ENCODE assay signal across 12 cellular contexts in the genomic region with DNA sequence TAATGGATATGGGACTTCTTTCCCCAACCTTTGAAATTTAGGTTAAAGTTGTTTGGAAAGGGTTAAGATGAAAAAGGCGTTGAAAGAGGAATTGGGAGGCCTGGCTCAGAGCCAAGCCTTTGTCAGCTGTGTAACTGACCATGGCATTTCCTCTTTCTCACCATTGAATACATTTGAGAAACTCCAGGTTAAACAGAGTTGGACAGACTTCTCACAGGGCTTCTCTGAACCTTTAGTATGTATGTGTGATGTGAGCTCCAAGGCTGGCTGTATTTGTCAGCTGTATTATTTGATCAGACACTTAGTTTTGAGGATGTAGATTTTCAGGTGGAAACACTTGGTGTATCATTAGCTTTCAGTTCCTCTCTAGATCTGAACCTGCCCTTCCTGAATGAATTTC.
DNase-seq lines count a peak whose midpoint lies in the region; ATAC-seq, FAIRE-seq and TF ChIP-seq lines count a peak whose summit lies in the region.
"Had no signal": no experiment of that assay in that cellular context is flagged by ENCODE, and none has a peak within 500 bp of the region (broad histone marks: within the 10 kb centered on the region; RNA-seq: fewer than 3 reads in every experiment).

No MANE protein-coding gene starts in this region.

- peaks cover 15% of the 10 kb centered on the region for H3K4me1 Mint-ChIP-seq in astrocyte (ENCODE audit: low read depth, unreplicated experiment)
- no peaks in the 10 kb centered on the region for H3K4me1 Mint-ChIP-seq in CD4-positive, alpha-beta memory T cell
- peaks cover 0 to 6% (median 0%) of the 10 kb centered on the region in 4 donors for H3K4me1 Mint-ChIP-seq in naive thymus-derived CD8-positive, alpha-beta T cell

- no peaks in the 10 kb centered on the region for H3K9me2 ChIP-seq in Karpas-422 (replicated peaks; ENCODE audit: insufficient read depth, low read length)

- H4K20me1 ChIP-seq in Karpas-422 (ENCODE audit: insufficient read depth, low read depth, low read length) (no peaks in the 10 kb centered on the region), astrocyte (ENCODE audit: insufficient read depth, low read length) (no peaks in the 10 kb centered on the region)

- H3K9ac ChIP-seq in Karpas-422 (ENCODE audit: low read length) (no peak overlapping the region), astrocyte (ENCODE audit: low read length) (no peak overlapping the region)

- H3K27me3 ChIP-seq in Karpas-422 (ENCODE audit: low read length), result no peaks in the 10 kb centered on the region
- no peaks in the 10 kb centered on the region for H3K27me3 ChIP-seq in astrocyte (ENCODE audit: insufficient read depth, low read length)
- H3K27me3 ChIP-seq in CD4-positive, alpha-beta memory T cell (ENCODE audit: insufficient read depth, low read length), result no peaks in the 10 kb centered on the region

- no peak for TF ChIP-seq CTCF in astrocyte (IDR thresholded peaks at IDR 0.05; ENCODE audit: insufficient read depth, low read depth, low read length)
- TF ChIP-seq CTCF in omental fat pad (IDR thresholded peaks at IDR 0.05), result no peak

- H3K27ac ChIP-seq in Karpas-422 (ENCODE audit: low read length), result no peak overlapping the region
- H3K27ac ChIP-seq in astrocyte (ENCODE audit: low read depth, low read length), result no peak overlapping the region
- no peak overlapping the region for H3K27ac ChIP-seq in CD4-positive, alpha-beta memory T cell (ENCODE audit: low read depth, low read length)

- no peaks in the 10 kb centered on the region for H3K9me3 Mint-ChIP-seq in astrocyte (ENCODE audit: unreplicated experiment)
- H3K9me3 Mint-ChIP-seq in CD4-positive, alpha-beta memory T cell, result peaks cover 0 to 4% (median 0%) of the 10 kb centered on the region in 8 donors
- no peaks in the 10 kb centered on the region for H3K9me3 Mint-ChIP-seq in naive thymus-derived CD8-positive, alpha-beta T cell
- H3K9me3 Mint-ChIP-seq: brain had no signal

- H3K36me3 Mint-ChIP-seq in astrocyte (ENCODE audit: low read depth, unreplicated experiment), result no peaks in the 10 kb centered on the region
- no peaks in the 10 kb centered on the region for H3K36me3 Mint-ChIP-seq in CD4-positive, alpha-beta memory T cell
- H3K36me3 Mint-ChIP-seq in naive thymus-derived CD8-positive, alpha-beta T cell, result no peaks in the 10 kb centered on the region

- no peaks in the 10 kb centered on the region for H3K27me3 Mint-ChIP-seq in astrocyte (ENCODE audit: low read depth, unreplicated experiment)
- H3K27me3 Mint-ChIP-seq in CD4-positive, alpha-beta memory T cell, result peaks cover 7 to 18% of the 10 kb centered on the region in 2 donors
- H3K27me3 Mint-ChIP-seq in naive thymus-derived CD8-positive, alpha-beta T cell, result peaks cover 0 to 22% (median 7%) of the 10 kb centered on the region in 5 donors
- H3K27me3 Mint-ChIP-seq: brain had no signal

- CTCF ChIA-PET in CD4-positive, alpha-beta memory T cell (lab: Charles Lee; ENCODE audit: partially characterized antibody), result no interaction called here

- H3K79me2 ChIP-seq in Karpas-422 (ENCODE audit: low read length), result no peaks in the 10 kb centered on the region
- no peaks in the 10 kb centered on the region for H3K79me2 ChIP-seq in astrocyte (ENCODE audit: insufficient read depth, low read length)

- no peak overlapping the region for H3K27ac Mint-ChIP-seq in astrocyte (ENCODE audit: unreplicated experiment)
- no peak overlapping the region for H3K27ac Mint-ChIP-seq in CD4-positive, alpha-beta memory T cell
- no peak overlapping the region for H3K27ac Mint-ChIP-seq in naive thymus-derived CD8-positive, alpha-beta T cell
- H3K27ac Mint-ChIP-seq: brain had no signal

- H3K4me3 ChIP-seq in Karpas-422 (ENCODE audit: low read length) (no peak overlapping the region), astrocyte (ENCODE audit: insufficient read depth, low read depth, low read length) (no peak overlapping the region)
- H3K4me3 ChIP-seq in CD4-positive, alpha-beta memory T cell (ENCODE audit: low read length in 2 of 2), result no peak overlapping the region

- H3K36me3 ChIP-seq in Karpas-422 (ENCODE audit: insufficient read depth, low read length) (no peaks in the 10 kb centered on the region), astrocyte (ENCODE audit: insufficient read depth, low read length) (no peaks in the 10 kb centered on the region)
- H3K36me3 ChIP-seq in CD4-positive, alpha-beta memory T cell (ENCODE audit: insufficient read depth, low read length), result no peaks in the 10 kb centered on the region

- no peak for ATAC-seq in omental fat pad (ENCODE audit: low FRiP score)
- ATAC-seq in naive thymus-derived CD8-positive, alpha-beta T cell, result no peak

- TF ChIP-seq POLR2A in GM12891 (IDR thresholded peaks at IDR 0.05; ENCODE audit: low read depth, low read length), result no peak

- H3K9me3 ChIP-seq in Karpas-422 (ENCODE audit: low read length) (no peaks in the 10 kb centered on the region), astrocyte (ENCODE audit: insufficient read depth, low read depth, low read length) (no peaks in the 10 kb centered on the region)
- no peaks in the 10 kb centered on the region for H3K9me3 ChIP-seq in CD4-positive, alpha-beta memory T cell (ENCODE audit: control insufficient read depth in 1 of 2, low read length in 2 of 2)

- H3K4me2 ChIP-seq in Karpas-422 (ENCODE audit: low read depth, low read length, poor library complexity, severe bottlenecking) (no peak overlapping the region), astrocyte (ENCODE audit: low read length) (peak overlapping the region; percentile 24)

- intact Hi-C loops in CD4-positive, alpha-beta memory T cell (cut with micrococcal nuclease), result no loop called here

- peak overlapping the region; percentile 55 for H3K4me3 Mint-ChIP-seq in astrocyte (ENCODE audit: unreplicated experiment)
- H3K4me3 Mint-ChIP-seq in CD4-positive, alpha-beta memory T cell, result no peak overlapping the region
- no peak overlapping the region for H3K4me3 Mint-ChIP-seq in naive thymus-derived CD8-positive, alpha-beta T cell
- H3K4me3 Mint-ChIP-seq: brain had no signal

- POLR2A ChIA-PET in CD4-positive, alpha-beta memory T cell (lab: Charles Lee; ENCODE audit: partially characterized antibody), result no interaction called here
- POLR2A ChIA-PET in naive thymus-derived CD8-positive, alpha-beta T cell (lab: Charles Lee), result no interaction called here

- no peak for DNase-seq in GM12891 (ENCODE audit: insufficient read length, low spot score)
- peak; percentile 56 for DNase-seq in Karpas-422
- DNase-seq in astrocyte (ENCODE audit: low read depth), result peak; percentile 31
- peak; percentile 37 for DNase-seq in medulla oblongata (ENCODE audit: extremely low spot score)
- no peak for DNase-seq in omental fat pad (ENCODE audit: low spot score)
- DNase-seq in CD4-positive, alpha-beta memory T cell, result no peak
- no peak for DNase-seq in naive thymus-derived CD8-positive, alpha-beta T cell
- DNase-seq in NCI-H1092 (lab: John Stamatoyannopoulos, UW), result no peak
- DNase-seq: DMS 273 treated with DMSO at 0.1 percent for 48 hours, foreskin melanocyte, NCI-H1417 treated with DMSO at 0.1 percent for 48 hours had no signal

- FAIRE-seq in GM12891 (lab: Jason Lieb, UNC) (no peak), astrocyte (lab: Jason Lieb, UNC) (no peak)

- H2AFZ ChIP-seq in Karpas-422 (ENCODE audit: low read length), result no peak overlapping the region
- H2AFZ ChIP-seq in astrocyte (ENCODE audit: low read depth, low read length), result no peak overlapping the region

- H3K4me1 ChIP-seq in Karpas-422 (ENCODE audit: low read length), result peaks cover 5% of the 10 kb centered on the region
- H3K4me1 ChIP-seq in astrocyte (ENCODE audit: insufficient read depth, low read length), result no peaks in the 10 kb centered on the region
- H3K4me1 ChIP-seq in CD4-positive, alpha-beta memory T cell (ENCODE audit: insufficient read depth, low read length), result no peaks in the 10 kb centered on the region

TF ChIP-seq in GM12891, 5 proteins besides CTCF, POLR2A, EP300 and RAD21:
- TF ChIP-seq TAF1 (IDR thresholded peaks at IDR 0.05; ENCODE audit: low read depth, low read length) (no peak), SPI1 (IDR thresholded peaks at IDR 0.05; ENCODE audit: low read depth, low read length) (peak; percentile 70), PAX5 (IDR thresholded peaks at IDR 0.05; ENCODE audit: insufficient read depth, low read length, severe bottlenecking) (no peak), POLR2AphosphoS5 (IDR thresholded peaks at IDR 0.05; ENCODE audit: low read depth, low read length) (no peak)

Comparison
In these comparisons a context has a peak if more than half of its experiments do, and no peak if none do; other contexts are left out.
1. DNase-seq: peak in Karpas-422 (single experiment), astrocyte (single experiment) and medulla oblongata (single experiment); none in GM12891 (single experiment), omental fat pad (single experiment), CD4-positive, alpha-beta memory T cell (0 of 5), naive thymus-derived CD8-positive, alpha-beta T cell (0 of 10) and NCI-H1092 (single experiment).